Comparison of ENCODE assay signal across 10 cellular contexts in genomic region chr2:21354113-21354679, GRCh38.
"Had no signal": no experiment of that assay in that cellular context is flagged by ENCODE, and none has a peak within 500 bp of the region (broad histone marks: within the 10 kb centered on the region; RNA-seq: fewer than 3 reads in every experiment).

No MANE protein-coding gene starts in this region.

- DNase-seq: H9, HCEC 1CT, HFFc6, IMR-90, KG1 had no signal

- H3K4me3 Mint-ChIP-seq: GM23338, H9, HFFc6 had no signal

- ATAC-seq: GM23338, K562 had no signal

- H3K27ac ChIP-seq: HL-60 had no signal

- H3K4me3 ChIP-seq: GM23338, K562 had no signal

- H3K4me2 ChIP-seq: GM23338 had no signal

- H2AFZ ChIP-seq: GM23338 had no signal

- FAIRE-seq: H1, H54, K562 had no signal

- H3K4me1 Mint-ChIP-seq: GM23338 had no signal

- H3K27ac Mint-ChIP-seq: GM23338, H9, HFFc6 had no signal
